8 cellular contexts compared by ENCODE assay signal in genomic region chr1:229341811-229342304, GRCh38. TPM values are rescaled to one million over a fixed set of nuclear protein-coding genes. Genes with fewer than 3 reads are reported as not detected.
A peak's percentile ranks its signal among the peaks of the same experiment; 100 is the strongest.
DNase-seq lines count a peak whose midpoint lies in the region; ATAC-seq and TF ChIP-seq lines count a peak whose summit lies in the region.

No MANE protein-coding gene starts in this region.

- no peaks in the 10 kb centered on the region for H4K20me1 ChIP-seq in PC-9 (ENCODE audit: insufficient read depth)

- no peaks in the 10 kb centered on the region for H3K36me3 Mint-ChIP-seq in CD4-positive, CD25-positive, alpha-beta regulatory T cell
- no peaks in the 10 kb centered on the region for H3K36me3 Mint-ChIP-seq in memory B cell

- no peak for DNase-seq in CD4-positive, CD25-positive, alpha-beta regulatory T cell
- DNase-seq in PC-9 (no peak), coronary artery (ENCODE audit: low spot score) (no peak), memory B cell (ENCODE audit: low spot score in 2 of 2) (no peak), cerebellum (ENCODE audit: low spot score) (no peak)

- peak overlapping the region; percentile 77 for H3K4me3 ChIP-seq in CD4-positive, CD25-positive, alpha-beta regulatory T cell (ENCODE audit: low read depth, low read length)
- H3K4me3 ChIP-seq in PC-9 (peak overlapping the region; percentile 90), coronary artery (peak overlapping the region; percentile 88), urinary bladder (ENCODE audit: low read depth, low read length) (peak overlapping the region; percentile 82)

- peaks cover 0 to 1% (median 0%) of the 10 kb centered on the region in 7 donors for H3K9me3 Mint-ChIP-seq in CD4-positive, CD25-positive, alpha-beta regulatory T cell
- H3K9me3 Mint-ChIP-seq in memory B cell: no peaks in the 10 kb centered on the region

- no peaks in the 10 kb centered on the region for H3K36me3 ChIP-seq in CD4-positive, CD25-positive, alpha-beta regulatory T cell (ENCODE audit: control insufficient read depth, insufficient read depth, low read length)
- H3K36me3 ChIP-seq in PC-9 (ENCODE audit: low read depth) (no peaks in the 10 kb centered on the region), urinary bladder (ENCODE audit: insufficient read depth) (no peaks in the 10 kb centered on the region)

- POLR2A ChIA-PET in PC-9 (lab: Charles Lee; ENCODE audit: unreplicated experiment): no interaction called here

- H3K4me2 ChIP-seq in PC-9: peak overlapping the region; percentile 100

- H3F3A ChIP-seq in PC-9 (ENCODE audit: insufficient read depth, low read depth): peaks cover 10% of the 10 kb centered on the region; the same call in 1 of the 2 replicates

- no TSS peak for BruUV-seq in PC-9 (replicated peaks; lab: Mats Ljungman, UMichigan)

- intact Hi-C loops in PC-9 (cut with micrococcal nuclease; ENCODE audit: unreplicated experiment): loop anchor here (1.0 to 5.0 kb wide), 3 partner anchors 70 to 165 kb away; partner anchors contain the start of gene NUP133

- peaks cover 20% of the 10 kb centered on the region for H3K79me2 ChIP-seq in PC-9 (ENCODE audit: low read depth)

- H3K9me2 ChIP-seq in PC-9 (ENCODE audit: insufficient read depth): no peaks in the 10 kb centered on the region

- CTCF ChIA-PET in PC-9 (lab: Charles Lee): interaction anchor here (0.7 kb wide), 1 partner anchor 17 kb away, joined by 5 read pairs; no protein-coding TSS in a partner anchor

- peak overlapping the region; percentile 69 for H3K27ac ChIP-seq in CD4-positive, CD25-positive, alpha-beta regulatory T cell (ENCODE audit: insufficient read depth, low read length, poor library complexity, severe bottlenecking)
- H3K27ac ChIP-seq in PC-9 (no peak overlapping the region), coronary artery (peak overlapping the region; percentile 70 to 96), urinary bladder (ENCODE audit: low read depth) (peak overlapping the region; percentile 61)

- peak overlapping the region; percentile 84 to 93 (median 89) for H3K4me3 Mint-ChIP-seq in CD4-positive, CD25-positive, alpha-beta regulatory T cell
- H3K4me3 Mint-ChIP-seq in memory B cell: peak overlapping the region; percentile 87

- peak overlapping the region; percentile 96 for H2AFZ ChIP-seq in PC-9

- H3K27ac Mint-ChIP-seq in CD4-positive, CD25-positive, alpha-beta regulatory T cell: peak overlapping the region; percentile 20 to 88 (median 79)
- peak overlapping the region; percentile 82 for H3K27ac Mint-ChIP-seq in memory B cell

- no peaks in the 10 kb centered on the region for H3K9me3 ChIP-seq in CD4-positive, CD25-positive, alpha-beta regulatory T cell (ENCODE audit: control insufficient read depth in 2 of 2, low read length in 2 of 2)
- no peaks in the 10 kb centered on the region for H3K9me3 ChIP-seq in PC-9 (ENCODE audit: insufficient read depth, low read depth)

- ATAC-seq in CD4-positive, CD25-positive, alpha-beta regulatory T cell (ENCODE audit: low read depth in 2 of 2): peak; percentile 10
- ATAC-seq in GM19351 (IDR thresholded peaks at IDR 0.05; ENCODE audit: unreplicated experiment) (peak; percentile 33), HG03354 (IDR thresholded peaks at IDR 0.05; ENCODE audit: poor library complexity, severe bottlenecking, unreplicated experiment) (peak; percentile 31), memory B cell (ENCODE audit: low read depth) (peak; percentile 23)

- peaks cover 40% of the 10 kb centered on the region for H3K27me3 Mint-ChIP-seq in CD4-positive, CD25-positive, alpha-beta regulatory T cell
- H3K27me3 Mint-ChIP-seq in memory B cell: peaks cover 9% of the 10 kb centered on the region

- H3K27me3 ChIP-seq in CD4-positive, CD25-positive, alpha-beta regulatory T cell (ENCODE audit: control insufficient read depth, insufficient read depth, low read length): no peaks in the 10 kb centered on the region
- peaks cover 13% of the 10 kb centered on the region; the same call in 1 of the 2 replicates for H3K27me3 ChIP-seq in PC-9 (ENCODE audit: insufficient read depth, low read depth)

- peaks cover 15% of the 10 kb centered on the region for H3K4me1 ChIP-seq in CD4-positive, CD25-positive, alpha-beta regulatory T cell (ENCODE audit: control insufficient read depth, insufficient read depth, low read length, poor library complexity, severe bottlenecking)
- H3K4me1 ChIP-seq in PC-9 (replicated peaks; ENCODE audit: insufficient read depth) (peaks cover 16% of the 10 kb centered on the region; the same call in 1 of the 2 replicates), urinary bladder (ENCODE audit: insufficient read depth) (no peaks in the 10 kb centered on the region)

- H3K4me1 Mint-ChIP-seq in CD4-positive, CD25-positive, alpha-beta regulatory T cell: peaks cover 23 to 45% (median 37%) of the 10 kb centered on the region in 4 donors
- peaks cover 34% of the 10 kb centered on the region for H3K4me1 Mint-ChIP-seq in memory B cell

- TF ChIP-seq CTCF in PC-9 (conservative IDR thresholded peaks at IDR 0.05) (no peak), coronary artery (IDR thresholded peaks at IDR 0.05) (no peak)

- WGBS in urinary bladder: under 1% methylated on average over 54 of the region's 54 CpGs

RNA-seq across cellular contexts. Expression of gene CCSAP, which starts 1.0 kb away (rescaled TPM):
- 8.9 TPM for total RNA-seq in CD4-positive, CD25-positive, alpha-beta regulatory T cell
- 1 to 10 TPM; 1.5 to 3.3 (median 2.3) TPM for polyA plus RNA-seq in CD4-positive, CD25-positive, alpha-beta regulatory T cell
- 6.7 and 7.4 TPM in 2 replicates for total RNA-seq in PC-9 (2021)
- total RNA-seq in urinary bladder: 14.2 TPM
- polyA plus RNA-seq in urinary bladder: 3.0 TPM
- total RNA-seq in cerebellum: 62.5 TPM
